ENCODE assay signal across 8 cellular contexts in the genomic region with DNA sequence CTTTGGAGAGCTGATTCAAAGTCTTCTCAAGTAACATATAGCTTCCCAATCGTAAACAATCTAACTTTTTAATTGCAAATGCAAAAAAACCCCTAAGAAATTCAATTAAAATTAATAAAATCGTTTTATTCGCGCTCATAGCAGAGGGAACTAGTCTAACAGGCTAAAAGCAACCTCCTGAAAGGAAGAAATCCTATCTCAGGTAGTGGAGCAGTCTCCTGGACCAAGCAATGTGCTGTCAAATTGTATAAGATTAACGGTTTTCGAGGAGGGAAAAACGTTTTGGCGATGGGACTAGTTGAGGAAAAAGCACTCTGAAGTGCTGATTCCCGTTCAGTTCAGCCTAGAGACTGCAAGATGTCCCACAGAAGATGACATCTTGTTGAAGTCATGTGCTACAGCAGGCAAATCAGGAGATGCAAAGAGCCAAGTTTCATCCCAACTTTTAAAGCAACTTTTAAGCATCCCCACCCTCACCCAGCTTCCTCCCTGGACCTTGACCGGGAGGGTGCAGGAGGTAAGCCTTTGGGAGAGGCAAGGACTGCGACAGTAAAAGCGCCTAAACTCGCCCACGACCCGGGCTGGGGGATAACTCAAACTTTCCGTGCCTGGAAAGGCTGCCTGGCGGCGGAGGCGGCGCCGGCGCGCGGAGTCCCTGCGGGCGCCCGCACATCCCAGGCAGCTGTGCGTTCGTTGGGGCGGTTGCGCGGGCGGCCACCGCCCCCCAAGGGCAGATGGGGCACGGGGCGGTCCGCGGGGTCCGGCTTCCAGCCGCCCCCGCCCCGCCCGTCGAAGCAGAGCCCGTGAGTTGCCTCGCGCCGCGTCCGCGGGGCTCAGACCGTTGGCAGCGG. TPM values are rescaled to one million over a fixed set of nuclear protein-coding genes. Genes with fewer than 3 reads are reported as not detected.
DNase-seq lines count a peak whose midpoint lies in the region; ATAC-seq and TF ChIP-seq lines count a peak whose summit lies in the region.

No MANE protein-coding gene starts in this region.

- H3K4me3 ChIP-seq in muscle layer of duodenum (ENCODE audit: low read depth in 1 of 2, low read length in 2 of 2): peak overlapping the region; percentile 61 to 70
- H3K4me3 ChIP-seq in stomach: peak overlapping the region; percentile 63 to 79 (median 70)

- peak; percentile 50 for DNase-seq in AG20443 (ENCODE audit: low spot score)
- DNase-seq in activated CD4-positive, alpha-beta T cell treated with anti-CD3 and anti-CD28 coated beads, Interleukin-2, amount 10 ng/mL, durations not matched to agents 24 days and 14 days: peak; percentile 77
- peak; percentile 9 for DNase-seq in endothelial cell (ENCODE audit: low spot score)
- DNase-seq in stomach: no peak
- no peak for DNase-seq in cerebellar cortex (ENCODE audit: low spot score)

- H3K27me3 ChIP-seq in muscle layer of duodenum (ENCODE audit: low read depth, low read length): no peaks in the 10 kb centered on the region
- peaks cover 0 to 9% (median 0%) of the 10 kb centered on the region in 3 donors for H3K27me3 ChIP-seq in stomach

- no peak for TF ChIP-seq EP300 in stomach (IDR thresholded peaks at IDR 0.05)

- H3K36me3 ChIP-seq in muscle layer of duodenum (ENCODE audit: control insufficient read depth in 1 of 2, insufficient read depth in 2 of 2, low read length in 2 of 2): no peaks in the 10 kb centered on the region
- H3K36me3 ChIP-seq in stomach: peaks cover 0 to 3% (median 0%) of the 10 kb centered on the region in 4 donors

- WGBS in stomach, 5 donors: 7 to 30% (median 21%) methylated on average over 16 to 51 of the region's 53 CpGs

- no peaks in the 10 kb centered on the region for H3K9me3 Mint-ChIP-seq in activated CD4-positive, alpha-beta T cell treated with anti-CD3 and anti-CD28 coated beads, Interleukin-2, amount 10 ng/mL, durations not matched to agents 24 days and 14 days
- H3K9me3 Mint-ChIP-seq in endothelial cell (ENCODE audit: unreplicated experiment): no peaks in the 10 kb centered on the region

- H3K4me1 ChIP-seq in muscle layer of duodenum (ENCODE audit: control insufficient read depth in 1 of 2, insufficient read depth in 2 of 2, low read length in 2 of 2) (no peaks in the 10 kb centered on the region), stomach (peaks cover 0 to 12% (median 3%) of the 10 kb centered on the region in 4 donors)

- H3K4me1 Mint-ChIP-seq in activated CD4-positive, alpha-beta T cell treated with anti-CD3 and anti-CD28 coated beads, Interleukin-2, amount 10 ng/mL, durations not matched to agents 24 days and 14 days: peaks cover 15% of the 10 kb centered on the region
- no peaks in the 10 kb centered on the region for H3K4me1 Mint-ChIP-seq in endothelial cell (ENCODE audit: unreplicated experiment)

- no peaks in the 10 kb centered on the region for H3K27me3 Mint-ChIP-seq in activated CD4-positive, alpha-beta T cell treated with anti-CD3 and anti-CD28 coated beads, Interleukin-2, amount 10 ng/mL, durations not matched to agents 24 days and 14 days
- no peaks in the 10 kb centered on the region for H3K27me3 Mint-ChIP-seq in endothelial cell (ENCODE audit: unreplicated experiment)

- ATAC-seq in GM19372 (IDR thresholded peaks at IDR 0.05; ENCODE audit: low read depth, unreplicated experiment) (peak; percentile 32), HG03432 (IDR thresholded peaks at IDR 0.05; ENCODE audit: unreplicated experiment) (peak; percentile 48)

- peak overlapping the region; percentile 74 for H3K27ac Mint-ChIP-seq in activated CD4-positive, alpha-beta T cell treated with anti-CD3 and anti-CD28 coated beads, Interleukin-2, amount 10 ng/mL, durations not matched to agents 24 days and 14 days
- H3K27ac Mint-ChIP-seq in endothelial cell (ENCODE audit: unreplicated experiment): no peak overlapping the region

- H3K36me3 Mint-ChIP-seq in activated CD4-positive, alpha-beta T cell treated with anti-CD3 and anti-CD28 coated beads, Interleukin-2, amount 10 ng/mL, durations not matched to agents 24 days and 14 days (ENCODE audit: low read depth): peaks cover 5% of the 10 kb centered on the region
- H3K36me3 Mint-ChIP-seq in endothelial cell (ENCODE audit: low read depth, unreplicated experiment): no peaks in the 10 kb centered on the region

- peak overlapping the region; percentile 92 for H3K4me3 Mint-ChIP-seq in activated CD4-positive, alpha-beta T cell treated with anti-CD3 and anti-CD28 coated beads, Interleukin-2, amount 10 ng/mL, durations not matched to agents 24 days and 14 days
- peak overlapping the region; percentile 85 for H3K4me3 Mint-ChIP-seq in endothelial cell (ENCODE audit: unreplicated experiment)

- H3K27ac ChIP-seq in muscle layer of duodenum (ENCODE audit: low read length) (peak overlapping the region; percentile 39), stomach (peak overlapping the region; percentile 65 to 88 (median 80))

- TF ChIP-seq POLR2A in stomach (IDR thresholded peaks at IDR 0.05): no peak

- H3K9me3 ChIP-seq in muscle layer of duodenum (ENCODE audit: control insufficient read depth in 1 of 2, low read length in 2 of 2) (no peaks in the 10 kb centered on the region), stomach (no peaks in the 10 kb centered on the region)

- intact Hi-C loops in activated CD4-positive, alpha-beta T cell treated with anti-CD3 and anti-CD28 coated beads, Interleukin-2, amount 10 ng/mL, durations not matched to agents 24 days and 14 days (cut with micrococcal nuclease): loop anchor here (1.0 to 10.0 kb wide), 3 partner anchors 9 to 444 kb away; a partner anchor contains a TSS
- intact Hi-C loops in stomach (cut with DNase I; ENCODE audit: low total_unique reads): no loop called here

- no peak for TF ChIP-seq CTCF in endothelial cell (IDR thresholded peaks at IDR 0.05; ENCODE audit: unreplicated experiment)
- no peak for TF ChIP-seq CTCF in stomach (IDR thresholded peaks at IDR 0.05)

RNA-seq across cellular contexts. Expression of a gene that starts 0.8 kb away (rescaled TPM):
- 24.5 and 26.7 TPM in 2 replicates for total RNA-seq in activated CD4-positive, alpha-beta T cell treated with anti-CD3 and anti-CD28 coated beads, Interleukin-2, amount 10 ng/mL, durations not matched to agents 24 days and 14 days
- 6.6 TPM for total RNA-seq in endothelial cell (ENCODE audit: unreplicated experiment)
- total RNA-seq in stomach: 10 to 100 TPM in 2 of 5 donors, 1 to 10 TPM in 3; 2.2 to 14.1 (median 9.9) TPM
- 1 to 10 TPM; 2.4 to 3.7 (median 3.1) TPM for polyA plus RNA-seq in stomach

RNA-seq across cellular contexts. Expression of a gene that starts 50.3 kb away (rescaled TPM):
- total RNA-seq in activated CD4-positive, alpha-beta T cell treated with anti-CD3 and anti-CD28 coated beads, Interleukin-2, amount 10 ng/mL, durations not matched to agents 24 days and 14 days: not detected in 2 replicates
- total RNA-seq in endothelial cell (ENCODE audit: unreplicated experiment): not detected
- 1 to 10 TPM in 1 of 5 donors, under 1 TPM in 2, not detected in 2; 0.29 to 1.8 (median 0.55) TPM for total RNA-seq in stomach
- polyA plus RNA-seq in stomach: under 1 TPM in 1 of 3 donors, not detected in 2; under 0.01 TPM

Comparison
In these comparisons a context has a peak if more than half of its experiments do, and no peak if none do; other contexts are left out.
1. DNase-seq: peak in AG20443 (single experiment), activated CD4-positive, alpha-beta T cell treated with anti-CD3 and anti-CD28 coated beads, Interleukin-2, amount 10 ng/mL, durations not matched to agents 24 days and 14 days (single experiment) and endothelial cell (single experiment); none in stomach (single experiment) and cerebellar cortex (single experiment).